ENCODE assay signal across 9 cellular contexts in genomic region chrY:14344648-14345333, GRCh38.
DNase-seq lines count a peak whose midpoint lies in the region; ATAC-seq lines count a peak whose summit lies in the region.
"Had no signal": no experiment of that assay in that cellular context is flagged by ENCODE, and none has a peak within 500 bp of the region (broad histone marks: within the 10 kb centered on the region; RNA-seq: fewer than 3 reads in every experiment).

No MANE protein-coding gene starts in this region.

- peaks cover 11% of the 10 kb centered on the region for H3K9me3 Mint-ChIP-seq in activated CD4-positive, alpha-beta T cell treated with anti-CD3 and anti-CD28 coated beads, Interleukin-2, amount 10 ng/mL, durations not matched to agents 24 days and 14 days
- peaks cover 0 to 4% (median 0%) of the 10 kb centered on the region in 9 donors for H3K9me3 Mint-ChIP-seq in naive thymus-derived CD8-positive, alpha-beta T cell

- H3K27me3 Mint-ChIP-seq in activated CD4-positive, alpha-beta T cell treated with anti-CD3 and anti-CD28 coated beads, Interleukin-2, amount 10 ng/mL, durations not matched to agents 24 days and 14 days = no peaks in the 10 kb centered on the region
- H3K27me3 Mint-ChIP-seq in naive thymus-derived CD8-positive, alpha-beta T cell = no peaks in the 10 kb centered on the region

- peaks cover 29% of the 10 kb centered on the region for H3K4me1 Mint-ChIP-seq in activated CD4-positive, alpha-beta T cell treated with anti-CD3 and anti-CD28 coated beads, Interleukin-2, amount 10 ng/mL, durations not matched to agents 24 days and 14 days
- peaks cover 24 to 45% (median 26%) of the 10 kb centered on the region in 4 donors for H3K4me1 Mint-ChIP-seq in naive thymus-derived CD8-positive, alpha-beta T cell

- peak overlapping the region; percentile 62 for H3K4me3 Mint-ChIP-seq in activated CD4-positive, alpha-beta T cell treated with anti-CD3 and anti-CD28 coated beads, Interleukin-2, amount 10 ng/mL, durations not matched to agents 24 days and 14 days
- peak overlapping the region in 6 of 10 donors; percentile 55 to 76 (median 67) for H3K4me3 Mint-ChIP-seq in naive thymus-derived CD8-positive, alpha-beta T cell

- ATAC-seq in GM18868 (IDR thresholded peaks at IDR 0.05; ENCODE audit: unreplicated experiment) (peak; percentile 57), HG02884 (IDR thresholded peaks at IDR 0.05; ENCODE audit: unreplicated experiment) (peak; percentile 55)
- ATAC-seq in naive thymus-derived CD8-positive, alpha-beta T cell = peak; percentile 45 to 51

- H3K27ac Mint-ChIP-seq in activated CD4-positive, alpha-beta T cell treated with anti-CD3 and anti-CD28 coated beads, Interleukin-2, amount 10 ng/mL, durations not matched to agents 24 days and 14 days = peak overlapping the region; percentile 79
- peak overlapping the region in 5 of 10 donors; percentile 34 to 87 (median 74) for H3K27ac Mint-ChIP-seq in naive thymus-derived CD8-positive, alpha-beta T cell

- DNase-seq in activated CD4-positive, alpha-beta T cell treated with anti-CD3 and anti-CD28 coated beads, Interleukin-2, amount 10 ng/mL, durations not matched to agents 24 days and 14 days = peak; percentile 79
- DNase-seq in naive thymus-derived CD8-positive, alpha-beta T cell = no peak
- DNase-seq in HK-2 (ENCODE audit: unreplicated experiment) (no peak), NCI-H774 (lab: John Stamatoyannopoulos, UW) (no peak), iPS-NIHi7 (ENCODE audit: extremely low spot score) (no peak)
- DNase-seq in activated CD8-positive, alpha-beta memory T cell treated with anti-CD3 and anti-CD28 coated beads for 24 hours = no peak
- DNase-seq: midbrain had no signal

- POLR2A ChIA-PET in naive thymus-derived CD8-positive, alpha-beta T cell (lab: Charles Lee) = no interaction called here

- intact Hi-C loops in activated CD4-positive, alpha-beta T cell treated with anti-CD3 and anti-CD28 coated beads, Interleukin-2, amount 10 ng/mL, durations not matched to agents 24 days and 14 days (cut with micrococcal nuclease) = loop anchor here (1.0 to 10.0 kb wide), 7 partner anchors 14 to 1440 kb away; partner anchors contain the start of gene DDX3Y

- H3K36me3 Mint-ChIP-seq in activated CD4-positive, alpha-beta T cell treated with anti-CD3 and anti-CD28 coated beads, Interleukin-2, amount 10 ng/mL, durations not matched to agents 24 days and 14 days (ENCODE audit: low read depth) = peaks cover 2% of the 10 kb centered on the region
- H3K36me3 Mint-ChIP-seq in naive thymus-derived CD8-positive, alpha-beta T cell = no peaks in the 10 kb centered on the region
